1 cellular context compared by ENCODE assay signal in genomic region chr10:3813267-3813666, GRCh38.
TF ChIP-seq lines count a peak whose summit lies in the region.

No MANE protein-coding gene starts in this region.

TF ChIP-seq in IMR-90, 13 proteins besides CTCF, POLR2A, EP300 and RAD21:
- TF ChIP-seq MXI1 (IDR thresholded peaks at IDR 0.05; ENCODE audit: borderline replicate concordance, low read depth, low read length), result no peak
- TF ChIP-seq MAFK (IDR thresholded peaks at IDR 0.05; ENCODE audit: low read depth, low read length), result no peak
- TF ChIP-seq CHD1 (IDR thresholded peaks at IDR 0.05; ENCODE audit: low read depth, low read length), result no peak
- TF ChIP-seq, protein P1, sequence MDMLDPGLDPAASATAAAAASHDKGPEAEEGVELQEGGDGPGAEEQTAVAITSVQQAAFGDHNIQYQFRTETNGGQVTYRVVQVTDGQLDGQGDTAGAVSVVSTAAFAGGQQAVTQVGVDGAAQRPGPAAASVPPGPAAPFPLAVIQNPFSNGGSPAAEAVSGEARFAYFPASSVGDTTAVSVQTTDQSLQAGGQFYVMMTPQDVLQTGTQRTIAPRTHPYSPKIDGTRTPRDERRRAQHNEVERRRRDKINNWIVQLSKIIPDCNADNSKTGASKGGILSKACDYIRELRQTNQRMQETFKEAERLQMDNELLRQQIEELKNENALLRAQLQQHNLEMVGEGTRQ (IDR thresholded peaks at IDR 0.05; ENCODE audit: low read depth, low read length), result no peak
- TF ChIP-seq NFE2L2 (IDR thresholded peaks at IDR 0.05; ENCODE audit: low read depth, low read length), result no peak
- no peak for TF ChIP-seq BHLHE40 (IDR thresholded peaks at IDR 0.05; ENCODE audit: low read depth, low read length)
- no peak for TF ChIP-seq MAZ (IDR thresholded peaks at IDR 0.05; ENCODE audit: borderline replicate concordance, low read depth, low read length)
- TF ChIP-seq FOS (IDR thresholded peaks at IDR 0.05; ENCODE audit: low read depth, low read length), result no peak
- TF ChIP-seq ELK1 (IDR thresholded peaks at IDR 0.05; ENCODE audit: borderline replicate concordance, low read depth, low read length), result no peak
- TF ChIP-seq RCOR1 (IDR thresholded peaks at IDR 0.05; ENCODE audit: insufficient replicate concordance, low read length), result no peak
- TF ChIP-seq RFX5 (IDR thresholded peaks at IDR 0.05; ENCODE audit: low read depth, low read length), result no peak
